Comparison of ENCODE assay signal across 22 cellular contexts in the genomic region with DNA sequence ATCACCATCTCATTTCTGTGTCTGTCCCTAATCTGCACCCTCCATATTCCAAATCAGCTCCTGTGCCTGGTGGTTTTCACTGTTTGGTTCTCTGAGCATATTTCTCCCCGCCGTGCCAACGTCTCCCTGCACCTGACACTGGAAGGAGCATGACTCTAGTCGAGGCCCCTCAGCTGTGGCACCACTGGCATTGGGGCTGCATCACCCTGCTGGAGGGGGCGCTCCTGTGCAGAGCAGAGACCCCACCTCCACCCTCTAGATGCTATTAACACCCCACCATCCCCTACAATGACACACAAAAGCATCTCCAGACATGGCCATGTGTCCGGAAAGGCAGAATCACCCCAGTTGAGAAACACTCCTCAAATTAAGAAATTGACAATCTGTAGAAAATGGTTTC. TPM values are rescaled to one million over a fixed set of nuclear protein-coding genes. Genes with fewer than 3 reads are reported as not detected.
DNase-seq lines count a peak whose midpoint lies in the region; ATAC-seq and TF ChIP-seq lines count a peak whose summit lies in the region.
"Had no signal": no experiment of that assay in that cellular context is flagged by ENCODE, and none has a peak within 500 bp of the region (broad histone marks: within the 10 kb centered on the region; RNA-seq: fewer than 3 reads in every experiment).

No MANE protein-coding gene starts in this region.

- no peaks in the 10 kb centered on the region for H3F3A ChIP-seq in SK-N-SH (replicated peaks; ENCODE audit: insufficient read depth)

- ATAC-seq in Panc1 (no peak), HG03571 (IDR thresholded peaks at IDR 0.05; ENCODE audit: unreplicated experiment) (no peak)
- ATAC-seq: A549, GM12878, Right ventricle myocardium inferior had no signal

- H3K36me3 ChIP-seq in Panc1 (ENCODE audit: control insufficient read depth, insufficient read depth, low read length) (no peaks in the 10 kb centered on the region), SK-N-SH (replicated peaks in 1 of 2; ENCODE audit: control insufficient read depth in 1 of 2, insufficient read depth in 2 of 2, low read length in 1 of 2) (no peaks in the 10 kb centered on the region)
- H3K36me3 ChIP-seq: BE2C, SJSA1 had no signal

- H3K23ac ChIP-seq in H9 (ENCODE audit: insufficient read length, low read depth, low read length): no peak overlapping the region

- H3K27ac Mint-ChIP-seq in H9 (no peak overlapping the region), endothelial cell (ENCODE audit: unreplicated experiment) (peak overlapping the region; percentile 13)
- H3K27ac Mint-ChIP-seq: IgD-negative memory B cell had no signal

- H3K27me3 Mint-ChIP-seq in H9 (ENCODE audit: low read depth): peaks cover 2% of the 10 kb centered on the region; the same call in 1 of the 2 replicates
- no peaks in the 10 kb centered on the region for H3K27me3 Mint-ChIP-seq in endothelial cell (ENCODE audit: unreplicated experiment)

- no peaks in the 10 kb centered on the region for H3K4me1 ChIP-seq in H9 (ENCODE audit: insufficient read depth, low read length)
- H3K4me1 ChIP-seq in Panc1 (ENCODE audit: control insufficient read depth, insufficient read depth, low read length): no peaks in the 10 kb centered on the region
- no peaks in the 10 kb centered on the region for H3K4me1 ChIP-seq in SK-N-SH (ENCODE audit: control insufficient read depth in 1 of 2, insufficient read depth in 2 of 2, low read depth in 1 of 2, low read length in 1 of 2)
- H3K4me1 ChIP-seq: A549, BE2C, SJSA1 had no signal

- H3K56ac ChIP-seq in H9 (ENCODE audit: insufficient read length, low read depth, low read length): no peak overlapping the region

- H2AFZ ChIP-seq in H9 (ENCODE audit: low read length) (no peak overlapping the region), SK-N-SH (ENCODE audit: low read depth) (no peak overlapping the region)

- peak; percentile 16; the same call in 2 of the 3 replicates for TF ChIP-seq CTCF in H9 (conservative IDR thresholded peaks at IDR 0.05)
- TF ChIP-seq CTCF in Panc1 (IDR thresholded peaks at IDR 0.05): peak; percentile 10; the same call in 1 of the 2 replicates
- TF ChIP-seq CTCF in endothelial cell (IDR thresholded peaks at IDR 0.05; ENCODE audit: unreplicated experiment): no peak
- TF ChIP-seq CTCF in SK-N-SH (IDR thresholded peaks at IDR 0.05): no peak

- no peak overlapping the region for H3K14ac ChIP-seq in H9 (ENCODE audit: insufficient read depth, low read length)

- no peak overlapping the region for H3K4ac ChIP-seq in H9 (ENCODE audit: low read depth, low read length)

- H3K4me3 Mint-ChIP-seq in H9 (no peak overlapping the region), endothelial cell (ENCODE audit: unreplicated experiment) (peak overlapping the region; percentile 60)
- H3K4me3 Mint-ChIP-seq: IgD-negative memory B cell had no signal

- WGBS in H9 (ENCODE audit: extremely low coverage, insufficient read length, low lambda C conversion rate): no CpG with 5 or more reads among the region's 6 CpGs
- WGBS in SK-N-SH (ENCODE audit: low lambda C conversion rate): 97% methylated on average over 3 of the region's 6 CpGs

- no peaks in the 10 kb centered on the region for H4K20me1 ChIP-seq in H9 (ENCODE audit: control insufficient read depth, insufficient read depth, insufficient read length)
- H4K20me1 ChIP-seq in SK-N-SH (ENCODE audit: insufficient read depth): no peaks in the 10 kb centered on the region

- intact Hi-C loops in Panc1 (cut with micrococcal nuclease; ENCODE audit: unreplicated experiment): no loop called here

- no peak overlapping the region for H2BK12ac ChIP-seq in H9 (ENCODE audit: insufficient read length, low read depth, low read length)

- H4K91ac ChIP-seq in H9 (ENCODE audit: insufficient read length, low read depth, low read length): no peak overlapping the region

- H3K4me2 ChIP-seq in H9 (ENCODE audit: insufficient read depth, insufficient read length, low read length) (no peak overlapping the region), SK-N-SH (no peak overlapping the region)
- H3K4me2 ChIP-seq: A549 had no signal

- peaks cover 0 to 3% (median 0%) of the 10 kb centered on the region in 3 experiments; a peak in 3 of 7 replicates for H3K36me3 Mint-ChIP-seq in H9 (ENCODE audit: insufficient read depth in 1 of 3, low read depth in 3 of 3)
- peaks cover 17% of the 10 kb centered on the region for H3K36me3 Mint-ChIP-seq in endothelial cell (ENCODE audit: low read depth, unreplicated experiment)

- no peak overlapping the region for H2BK5ac ChIP-seq in H9 (ENCODE audit: insufficient read length, low read length)

- H3K4me3 ChIP-seq in Panc1 (ENCODE audit: low read depth in 2 of 2, low read length in 2 of 2): no peak overlapping the region
- H3K4me3 ChIP-seq in SK-N-SH (ENCODE audit: low read depth in 2 of 2, low read length in 1 of 2): no peak overlapping the region
- H3K4me3 ChIP-seq: A549, GM12878, SJSA1 had no signal

- H3K27ac ChIP-seq in H9 (ENCODE audit: insufficient read length, low read depth, low read length): no peak overlapping the region
- H3K27ac ChIP-seq in Panc1 (ENCODE audit: low read length): no peak overlapping the region
- no peak overlapping the region for H3K27ac ChIP-seq in substantia nigra (ENCODE audit: low read depth, low read length, poor library complexity, severe bottlenecking)
- H3K27ac ChIP-seq in SK-N-SH (ENCODE audit: low read depth in 2 of 2, low read length in 1 of 2): no peak overlapping the region
- H3K27ac ChIP-seq: A549, SJSA1 had no signal

- H3K4me1 Mint-ChIP-seq in H9 (no peaks in the 10 kb centered on the region), endothelial cell (ENCODE audit: unreplicated experiment) (peaks cover 8% of the 10 kb centered on the region)

- no peak overlapping the region for H4K8ac ChIP-seq in H9 (replicated peaks; ENCODE audit: insufficient read length, low read depth, low read length)

- H3K9ac ChIP-seq in H9 (ENCODE audit: extremely low read depth, insufficient read length, low read length) (no peak overlapping the region), SK-N-SH (no peak overlapping the region)

- no TSS peak for BruUV-seq in Panc1 (replicated peaks; lab: Mats Ljungman, UMichigan)

- no peaks in the 10 kb centered on the region for H3K9me3 ChIP-seq in H9 (ENCODE audit: control insufficient read depth, low read depth, low read length)
- no peaks in the 10 kb centered on the region for H3K9me3 ChIP-seq in Panc1 (ENCODE audit: control insufficient read depth, insufficient read depth, low read depth, low read length)
- H3K9me3 ChIP-seq in SK-N-SH: no peaks in the 10 kb centered on the region
- H3K9me3 ChIP-seq: BE2C had no signal

- in situ Hi-C loops in Panc1 (cut with HindIII; ENCODE audit: low pct_unique_long_range_greater_than_20kb, low sequenced_read_pairs): no loop called here

- H2AK5ac ChIP-seq in H9 (ENCODE audit: insufficient read length, low read length): no peak overlapping the region

- H3K23me2 ChIP-seq in H9 (ENCODE audit: insufficient read length, low read depth, low read length, poor library complexity, severe bottlenecking): no peaks in the 10 kb centered on the region

- no peak for TF ChIP-seq RAD21 in SK-N-SH (IDR thresholded peaks at IDR 0.05; ENCODE audit: low read length)

- no peak overlapping the region for H3T11ph ChIP-seq in H9 (ENCODE audit: low read length)

- H3K79me2 ChIP-seq in H9 (ENCODE audit: insufficient read depth, low read length): no peaks in the 10 kb centered on the region
- H3K79me2 ChIP-seq in SK-N-SH (ENCODE audit: insufficient read depth): no peaks in the 10 kb centered on the region

- POLR2A ChIA-PET in Panc1 (lab: Charles Lee) (no interaction called here), SK-N-SH (lab: Yijun Ruan, JAX) (no interaction called here)

- no peak for TF ChIP-seq EP300 in SK-N-SH (IDR thresholded peaks at IDR 0.05; ENCODE audit: borderline replicate concordance in 1 of 2, low read depth in 1 of 2, low read length in 1 of 2)

- H3K27me3 ChIP-seq in H9 (ENCODE audit: insufficient read depth, low read length): no peaks in the 10 kb centered on the region
- H3K27me3 ChIP-seq in Panc1 (ENCODE audit: control insufficient read depth, insufficient read depth, low read length): no peaks in the 10 kb centered on the region
- H3K27me3 ChIP-seq in SK-N-SH (ENCODE audit: insufficient read depth): no peaks in the 10 kb centered on the region
- H3K27me3 ChIP-seq: BE2C, SJSA1 had no signal

- H3K18ac ChIP-seq in H9 (ENCODE audit: insufficient read length, low read depth, low read length): no peak overlapping the region

- no peak overlapping the region for H2BK120ac ChIP-seq in H9 (ENCODE audit: low read depth, low read length, poor library complexity, severe bottlenecking)

- no peak overlapping the region for H4K5ac ChIP-seq in H9 (ENCODE audit: insufficient read length, low read depth, low read length)

- no peaks in the 10 kb centered on the region for H3K79me1 ChIP-seq in H9 (ENCODE audit: insufficient read depth, low read depth, low read length, poor library complexity, severe bottlenecking)

- CTCF ChIA-PET in Panc1 (lab: Charles Lee): no interaction called here
- CTCF ChIA-PET in SK-N-SH (lab: Yijun Ruan, JAX): interaction anchor here (0.7 to 1.1 kb wide), 3 partner anchors 29 to 157 kb away, joined by 3 to 4 read pairs (median 3); no protein-coding TSS in a partner anchor

- peaks cover 0 to 16% of the 10 kb centered on the region in 2 experiments; a peak in 2 of 5 replicates for H3K9me3 Mint-ChIP-seq in H9
- no peaks in the 10 kb centered on the region for H3K9me3 Mint-ChIP-seq in endothelial cell (ENCODE audit: unreplicated experiment)
- H3K9me3 Mint-ChIP-seq: IgD-negative memory B cell had no signal

- no peak overlapping the region for H2BK15ac ChIP-seq in H9 (ENCODE audit: low read depth, low read length)

- DNase-seq in H9 (no peak), Panc1 (ENCODE audit: low read depth, low spot score) (no peak), endothelial cell (ENCODE audit: low spot score) (no peak), substantia nigra (lab: John Stamatoyannopoulos, UW) (no peak), SK-N-SH (no peak)
- DNase-seq in activated CD4-positive, alpha-beta T cell treated with anti-CD3 and anti-CD28 coated beads, Interleukin-2, amount 50 U/mL, for 1 hour: no peak
- DNase-seq: BE2C, HCEC 1CT, Karpas-422, NCI-H1417, NCI-H187, NCI-H2227 treated with DMSO at 0.1 percent for 48 hours, NCI-H510A, NCI-H748 treated with DMSO at 0.1 percent for 48 hours had no signal

- H3K9me2 ChIP-seq in SK-N-SH: no peaks in the 10 kb centered on the region

- H2BK20ac ChIP-seq in H9 (ENCODE audit: low read depth, low read length, poor library complexity, severe bottlenecking): no peak overlapping the region

RNA-seq across cellular contexts. Expression of gene ZSCAN5C, which starts 20.8 kb away (rescaled TPM):
- total RNA-seq in H9 (2021) (not detected in 2 replicates), Panc1 (2021; ENCODE audit: unreplicated experiment) (not detected), endothelial cell (ENCODE audit: unreplicated experiment) (not detected)
- polyA plus RNA-seq in Panc1 (2012; ENCODE audit: insufficient read length): not detected
- not detected in 2 replicates for polyA plus RNA-seq in SK-N-SH (2012; rRNA removed)
- polyA plus RNA-seq in SK-N-SH (2012; cell fraction: cytosol; rRNA removed): not detected in 2 replicates
- polyA plus RNA-seq in SK-N-SH (2012; cell fraction: nucleus; rRNA removed): not detected in 2 replicates
- total RNA-seq: GM12878; MCF 10A; Right ventricle myocardium inferior; SJSA1; T-helper 1 cell treated with Interleukin-12 subunit alpha and Interleukin-12 subunit beta and Interleukin-4 antibody, amounts not matched to agents 30 ng/mL and 1 ng/mL, for 36 hours had no signal
- polyA plus RNA-seq: A549, GM12878, IgD-negative memory B cell had no signal

RNA-seq across cellular contexts. Expression of gene ZSCAN5B, which starts 25.3 kb away (rescaled TPM):
- 0.13 TPM in 1 of 2 replicates, not detected in the other for total RNA-seq in H9 (2021)
- not detected for total RNA-seq in Panc1 (2021; ENCODE audit: unreplicated experiment)
- polyA plus RNA-seq in Panc1 (2012; ENCODE audit: insufficient read length): not detected
- total RNA-seq in endothelial cell (ENCODE audit: unreplicated experiment): not detected
- not detected in 2 replicates for polyA plus RNA-seq in SK-N-SH (2012; rRNA removed)
- polyA plus RNA-seq in SK-N-SH (2012; cell fraction: cytosol; rRNA removed): not detected in 2 replicates
- polyA plus RNA-seq in SK-N-SH (2012; cell fraction: nucleus; rRNA removed): not detected in 2 replicates
- total RNA-seq: GM12878; MCF 10A; Right ventricle myocardium inferior; SJSA1; T-helper 1 cell treated with Interleukin-12 subunit alpha and Interleukin-12 subunit beta and Interleukin-4 antibody, amounts not matched to agents 30 ng/mL and 1 ng/mL, for 36 hours had no signal
- polyA plus RNA-seq: A549 had no signal

RNA-seq across cellular contexts. Expression of gene GALP, which starts 47.1 kb away (rescaled TPM):
- total RNA-seq in H9 (2021): not detected in 2 replicates
- total RNA-seq in Panc1 (2021; ENCODE audit: unreplicated experiment): not detected
- not detected for polyA plus RNA-seq in Panc1 (2012; ENCODE audit: insufficient read length)
- not detected for total RNA-seq in endothelial cell (ENCODE audit: unreplicated experiment)
- not detected in 2 replicates for polyA plus RNA-seq in SK-N-SH (2012; rRNA removed)
- polyA plus RNA-seq in SK-N-SH (2012; cell fraction: cytosol; rRNA removed): not detected in 2 replicates
- polyA plus RNA-seq in SK-N-SH (2012; cell fraction: nucleus; rRNA removed): not detected in 2 replicates
- total RNA-seq: GM12878; MCF 10A; Right ventricle myocardium inferior; SJSA1; T-helper 1 cell treated with Interleukin-12 subunit alpha and Interleukin-12 subunit beta and Interleukin-4 antibody, amounts not matched to agents 30 ng/mL and 1 ng/mL, for 36 hours had no signal
- polyA plus RNA-seq: A549, GM12878, IgD-negative memory B cell had no signal

RNA-seq across cellular contexts. Expression of gene EDDM13, which starts 49.6 kb away (rescaled TPM):
- total RNA-seq in H9 (2021) (not detected in 2 replicates), Panc1 (2021; ENCODE audit: unreplicated experiment) (not detected), endothelial cell (ENCODE audit: unreplicated experiment) (not detected)
- polyA plus RNA-seq in Panc1 (2012; ENCODE audit: insufficient read length): not detected
- not detected in 2 replicates for polyA plus RNA-seq in SK-N-SH (2012; rRNA removed)
- polyA plus RNA-seq in SK-N-SH (2012; cell fraction: cytosol; rRNA removed): not detected in 2 replicates
- not detected in 2 replicates for polyA plus RNA-seq in SK-N-SH (2012; cell fraction: nucleus; rRNA removed)
- total RNA-seq: GM12878, MCF 10A, Right ventricle myocardium inferior, SJSA1 had no signal
- polyA plus RNA-seq: A549, IgD-negative memory B cell had no signal

Comparison
In these comparisons a context has a peak if more than half of its experiments do, and no peak if none do; other contexts are left out.
1. CTCF ChIP-seq: peak in H9 (single experiment) and Panc1 (single experiment); none in endothelial cell (single experiment) and SK-N-SH (single experiment).